In the genomic region with DNA sequence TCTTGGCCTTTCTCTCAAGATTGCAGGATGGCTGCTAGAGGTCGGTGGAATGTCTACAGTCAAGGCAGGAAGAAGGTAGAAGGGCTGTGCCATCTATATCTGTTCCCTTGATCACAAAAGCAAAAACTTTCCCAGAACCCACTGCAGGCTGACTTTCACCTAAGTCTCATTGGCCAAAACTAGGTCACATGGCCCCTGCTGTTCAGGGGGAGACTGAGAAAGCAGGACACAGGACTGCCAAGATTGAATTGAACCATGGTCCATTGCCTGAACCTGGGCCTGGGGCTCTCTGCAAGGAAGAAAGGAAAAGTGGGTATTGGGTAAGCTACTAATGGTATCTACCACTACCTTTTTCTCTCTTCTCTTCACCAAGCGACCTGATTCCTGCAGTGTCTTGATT, we compare ENCODE assay signal across 1 cellular context.
TF ChIP-seq lines count a peak whose summit lies in the region.

No MANE protein-coding gene starts in this region.

TF ChIP-seq in WTC11, 78 proteins besides CTCF, POLR2A, EP300 and RAD21 (continued from another document):
- TF ChIP-seq, protein P1, sequence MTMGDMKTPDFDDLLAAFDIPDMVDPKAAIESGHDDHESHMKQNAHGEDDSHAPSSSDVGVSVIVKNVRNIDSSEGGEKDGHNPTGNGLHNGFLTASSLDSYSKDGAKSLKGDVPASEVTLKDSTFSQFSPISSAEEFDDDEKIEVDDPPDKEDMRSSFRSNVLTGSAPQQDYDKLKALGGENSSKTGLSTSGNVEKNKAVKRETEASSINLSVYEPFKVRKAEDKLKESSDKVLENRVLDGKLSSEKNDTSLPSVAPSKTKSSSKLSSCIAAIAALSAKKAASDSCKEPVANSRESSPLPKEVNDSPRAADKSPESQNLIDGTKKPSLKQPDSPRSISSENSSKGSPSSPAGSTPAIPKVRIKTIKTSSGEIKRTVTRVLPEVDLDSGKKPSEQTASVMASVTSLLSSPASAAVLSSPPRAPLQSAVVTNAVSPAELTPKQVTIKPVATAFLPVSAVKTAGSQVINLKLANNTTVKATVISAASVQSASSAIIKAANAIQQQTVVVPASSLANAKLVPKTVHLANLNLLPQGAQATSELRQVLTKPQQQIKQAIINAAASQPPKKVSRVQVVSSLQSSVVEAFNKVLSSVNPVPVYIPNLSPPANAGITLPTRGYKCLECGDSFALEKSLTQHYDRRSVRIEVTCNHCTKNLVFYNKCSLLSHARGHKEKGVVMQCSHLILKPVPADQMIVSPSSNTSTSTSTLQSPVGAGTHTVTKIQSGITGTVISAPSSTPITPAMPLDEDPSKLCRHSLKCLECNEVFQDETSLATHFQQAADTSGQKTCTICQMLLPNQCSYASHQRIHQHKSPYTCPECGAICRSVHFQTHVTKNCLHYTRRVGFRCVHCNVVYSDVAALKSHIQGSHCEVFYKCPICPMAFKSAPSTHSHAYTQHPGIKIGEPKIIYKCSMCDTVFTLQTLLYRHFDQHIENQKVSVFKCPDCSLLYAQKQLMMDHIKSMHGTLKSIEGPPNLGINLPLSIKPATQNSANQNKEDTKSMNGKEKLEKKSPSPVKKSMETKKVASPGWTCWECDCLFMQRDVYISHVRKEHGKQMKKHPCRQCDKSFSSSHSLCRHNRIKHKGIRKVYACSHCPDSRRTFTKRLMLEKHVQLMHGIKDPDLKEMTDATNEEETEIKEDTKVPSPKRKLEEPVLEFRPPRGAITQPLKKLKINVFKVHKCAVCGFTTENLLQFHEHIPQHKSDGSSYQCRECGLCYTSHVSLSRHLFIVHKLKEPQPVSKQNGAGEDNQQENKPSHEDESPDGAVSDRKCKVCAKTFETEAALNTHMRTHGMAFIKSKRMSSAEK (CRISPR knock-in tag; IDR thresholded peaks at IDR 0.05; ENCODE audit: borderline replicate concordance) = no peak
- TF ChIP-seq TEAD4 (CRISPR knock-in tag; IDR thresholded peaks at IDR 0.05) (no peak), ZNF423 (CRISPR knock-in tag; IDR thresholded peaks at IDR 0.05) (no peak), KAT7 (CRISPR knock-in tag; IDR thresholded peaks at IDR 0.05; ENCODE audit: borderline replicate concordance) (no peak), ZNF396 (CRISPR knock-in tag; IDR thresholded peaks at IDR 0.05; ENCODE audit: borderline replicate concordance) (no peak)
- TF ChIP-seq, protein P2, sequence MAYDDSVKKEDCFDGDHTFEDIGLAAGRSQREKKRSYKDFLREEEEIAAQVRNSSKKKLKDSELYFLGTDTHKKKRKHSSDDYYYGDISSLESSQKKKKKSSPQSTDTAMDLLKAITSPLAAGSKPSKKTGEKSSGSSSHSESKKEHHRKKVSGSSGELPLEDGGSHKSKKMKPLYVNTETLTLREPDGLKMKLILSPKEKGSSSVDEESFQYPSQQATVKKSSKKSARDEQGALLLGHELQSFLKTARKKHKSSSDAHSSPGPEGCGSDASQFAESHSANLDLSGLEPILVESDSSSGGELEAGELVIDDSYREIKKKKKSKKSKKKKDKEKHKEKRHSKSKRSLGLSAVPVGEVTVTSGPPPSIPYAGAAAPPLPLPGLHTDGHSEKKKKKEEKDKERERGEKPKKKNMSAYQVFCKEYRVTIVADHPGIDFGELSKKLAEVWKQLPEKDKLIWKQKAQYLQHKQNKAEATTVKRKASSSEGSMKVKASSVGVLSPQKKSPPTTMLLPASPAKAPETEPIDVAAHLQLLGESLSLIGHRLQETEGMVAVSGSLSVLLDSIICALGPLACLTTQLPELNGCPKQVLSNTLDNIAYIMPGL (CRISPR knock-in tag; IDR thresholded peaks at IDR 0.05) = no peak
- TF ChIP-seq, protein P3, sequence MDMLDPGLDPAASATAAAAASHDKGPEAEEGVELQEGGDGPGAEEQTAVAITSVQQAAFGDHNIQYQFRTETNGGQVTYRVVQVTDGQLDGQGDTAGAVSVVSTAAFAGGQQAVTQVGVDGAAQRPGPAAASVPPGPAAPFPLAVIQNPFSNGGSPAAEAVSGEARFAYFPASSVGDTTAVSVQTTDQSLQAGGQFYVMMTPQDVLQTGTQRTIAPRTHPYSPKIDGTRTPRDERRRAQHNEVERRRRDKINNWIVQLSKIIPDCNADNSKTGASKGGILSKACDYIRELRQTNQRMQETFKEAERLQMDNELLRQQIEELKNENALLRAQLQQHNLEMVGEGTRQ (CRISPR knock-in tag; IDR thresholded peaks at IDR 0.05) = peak; percentile 64; the same call in 1 of the 2 replicates
